In genomic region chr1:116372651-116373444, GRCh38 we compare ENCODE assay signal across 8 cellular contexts. TPM values are rescaled to one million over a fixed set of nuclear protein-coding genes. Genes with fewer than 3 reads are reported as not detected.
DNase-seq lines count a peak whose midpoint lies in the region; ATAC-seq and TF ChIP-seq lines count a peak whose summit lies in the region.

Gene ATP1A1, plus strand, starts transcription at chr1:116373244. Its CDS starts 268 bp downstream, at chr1:116373512.

- peak within 1 kb of the TSS; percentile 96 for H3K9ac ChIP-seq in parathyroid adenoma

- no peaks in the 10 kb centered on the region for H3K27me3 ChIP-seq in parathyroid adenoma (ENCODE audit: control insufficient read depth, insufficient read depth, low read length)
- no peaks in the 10 kb centered on the region for H3K27me3 ChIP-seq in tibial artery

- peak within 1 kb of the TSS; percentile 89 for H3K27ac Mint-ChIP-seq in activated naive CD8-positive, alpha-beta T cell treated with anti-CD3 and anti-CD28 coated beads, Interleukin-2, amount 50 U/mL, for 24 hours

- H3K4me2 ChIP-seq in parathyroid adenoma (ENCODE audit: low read length) = peak within 1 kb of the TSS; percentile 87

- intact Hi-C loops in Right ventricle myocardium superior (cut with DNase I) = loop anchor here (5.0 kb wide), 1 partner anchor 124 kb away; no protein-coding TSS in a partner anchor
- intact Hi-C loops in tibial artery (cut with DNase I; ENCODE audit: low total_unique reads) = loop anchor here (5.0 kb wide), 2 partner anchors 199 to 206 kb away; partner anchors contain the start of gene CD58

- H3K4me3 ChIP-seq in parathyroid adenoma (ENCODE audit: low read depth, low read length) (peak within 1 kb of the TSS; percentile 94), tibial artery (peak within 1 kb of the TSS; percentile 94 to 98)

- H3K4me1 ChIP-seq in parathyroid adenoma = peaks cover 6% of the 10 kb centered on the region
- peaks cover 0 to 42% (median 35%) of the 10 kb centered on the region in 4 donors for H3K4me1 ChIP-seq in tibial artery

- peaks cover 4% of the 10 kb centered on the region for H3K27me3 Mint-ChIP-seq in activated naive CD8-positive, alpha-beta T cell treated with anti-CD3 and anti-CD28 coated beads, Interleukin-2, amount 50 U/mL, for 24 hours

- DNase-seq in GM13976 (ENCODE audit: low spot score) = peak; percentile 98
- peak; percentile 90 for DNase-seq in NCI-H1436 (lab: John Stamatoyannopoulos, UW)
- peak; percentile 92 for DNase-seq in SW480 (ENCODE audit: low spot score)
- DNase-seq in activated naive CD8-positive, alpha-beta T cell treated with anti-CD3 and anti-CD28 coated beads, Interleukin-2, amount 50 U/mL, for 24 hours = peak; percentile 99
- peak; percentile 99 for DNase-seq in Right ventricle myocardium superior
- DNase-seq in tibial artery = peak; percentile 97 to 98

- peak within 1 kb of the TSS; percentile 87 for H2AFZ ChIP-seq in parathyroid adenoma

- TF ChIP-seq CTCF in GM13976 (IDR thresholded peaks at IDR 0.05; ENCODE audit: borderline replicate concordance, control extremely low read depth, extremely low read depth, insufficient read depth, missing control alignments) (no peak), parathyroid adenoma (IDR thresholded peaks at IDR 0.05) (peak; percentile 7), tibial artery (IDR thresholded peaks at IDR 0.05) (peak in 1 of 2 experiments; percentile 5)

- no peaks in the 10 kb centered on the region for H3K9me3 ChIP-seq in parathyroid adenoma (ENCODE audit: control insufficient read depth, low read length)
- H3K9me3 ChIP-seq in tibial artery = no peaks in the 10 kb centered on the region

- in situ Hi-C loops in GM13976 (cut with MboI; ENCODE audit: low sequenced_read_pairs, unreplicated experiment) = no loop called here

- H3K4me1 Mint-ChIP-seq in activated naive CD8-positive, alpha-beta T cell treated with anti-CD3 and anti-CD28 coated beads, Interleukin-2, amount 50 U/mL, for 24 hours = peaks cover 36% of the 10 kb centered on the region

- H3K9me3 Mint-ChIP-seq in activated naive CD8-positive, alpha-beta T cell treated with anti-CD3 and anti-CD28 coated beads, Interleukin-2, amount 50 U/mL, for 24 hours = no peaks in the 10 kb centered on the region

- ATAC-seq in HG02852 (IDR thresholded peaks at IDR 0.05; ENCODE audit: unreplicated experiment) = peak; percentile 63
- peak; percentile 58 for ATAC-seq in activated naive CD8-positive, alpha-beta T cell treated with anti-CD3 and anti-CD28 coated beads, Interleukin-2, amount 50 U/mL, for 24 hours
- ATAC-seq in Right ventricle myocardium superior (ENCODE audit: poor library complexity) = peak; percentile 86

- H3K27ac ChIP-seq in parathyroid adenoma (peak within 1 kb of the TSS; percentile 98), tibial artery (peak within 1 kb of the TSS; percentile 98)

- H3K79me2 ChIP-seq in parathyroid adenoma = peaks cover 25% of the 10 kb centered on the region

- H3K36me3 ChIP-seq in parathyroid adenoma (ENCODE audit: control insufficient read depth, insufficient read depth, low read length) (no peaks in the 10 kb centered on the region), tibial artery (no peaks in the 10 kb centered on the region)

- H3K36me3 Mint-ChIP-seq in activated naive CD8-positive, alpha-beta T cell treated with anti-CD3 and anti-CD28 coated beads, Interleukin-2, amount 50 U/mL, for 24 hours (ENCODE audit: low read depth) = peaks cover 15% of the 10 kb centered on the region

- peak within 1 kb of the TSS; percentile 97 for H3K4me3 Mint-ChIP-seq in activated naive CD8-positive, alpha-beta T cell treated with anti-CD3 and anti-CD28 coated beads, Interleukin-2, amount 50 U/mL, for 24 hours

RNA-seq across cellular contexts. Expression of gene ATP1A1, which starts in this region (rescaled TPM):
- total RNA-seq in Right ventricle myocardium superior = 255 TPM

Comparison
In these comparisons a context has a peak if more than half of its experiments do, and no peak if none do; other contexts are left out.
1. Peak in every context shown above with its lines: DNase-seq, ATAC-seq, H3K4me3 ChIP-seq and H3K27ac ChIP-seq.